ENCODE assay signal across 8 cellular contexts in the genomic region with DNA sequence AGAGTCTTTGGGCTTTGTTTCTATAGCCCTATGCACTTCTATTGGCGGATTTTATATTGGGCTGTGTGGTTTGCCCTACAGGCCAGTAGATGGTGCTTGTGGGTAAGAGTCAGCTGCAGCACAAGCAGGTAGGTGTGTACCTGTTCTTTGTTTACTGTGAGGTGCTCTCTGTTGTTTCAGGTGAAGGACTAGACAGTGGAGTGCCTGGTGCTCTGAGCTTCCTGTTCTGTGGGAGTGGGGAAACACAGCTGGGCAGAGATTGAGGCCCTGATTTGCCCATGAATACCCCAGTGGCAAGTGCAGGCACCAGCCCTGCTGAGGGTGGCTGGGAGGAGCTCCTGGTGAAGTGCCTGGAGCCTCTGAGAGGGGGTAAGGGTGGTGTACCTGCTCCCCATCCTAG. TPM values are rescaled to one million over a fixed set of nuclear protein-coding genes. Genes with fewer than 3 reads are reported as not detected.
DNase-seq lines count a peak whose midpoint lies in the region; ATAC-seq, FAIRE-seq and TF ChIP-seq lines count a peak whose summit lies in the region.

No MANE protein-coding gene starts in this region.

- in situ Hi-C loops in mammary epithelial cell (cut with MboI; ENCODE audit: low sequenced_read_pairs in 2 of 2), result no loop called here

- peaks cover 0 to 7% (median 0%) of the 10 kb centered on the region in 5 donors for H3K36me3 Mint-ChIP-seq in naive thymus-derived CD4-positive, alpha-beta T cell

- peak; percentile 61 to 64 for TF ChIP-seq RAD21 in A549 (conservative IDR thresholded peaks at IDR 0.05 in 1 of 2, IDR thresholded peaks at IDR 0.05 in 1 of 2)

- H3K4me2 ChIP-seq in A549 (no peak overlapping the region), mammary epithelial cell (ENCODE audit: insufficient read depth, low read depth, low read length) (no peak overlapping the region)

- no peak for FAIRE-seq in A549 (lab: Jason Lieb, UNC)
- FAIRE-seq in H54 (lab: Jason Lieb, UNC), result no peak

- TF ChIP-seq EP300 in A549 (IDR thresholded peaks at IDR 0.05) (no peak), sigmoid colon (IDR thresholded peaks at IDR 0.05) (no peak)

- H3K4me3 ChIP-seq in A549 (no peak overlapping the region), mammary epithelial cell (replicated peaks in 1 of 3; ENCODE audit: insufficient read depth in 1 of 3, low read depth in 2 of 3, low read length in 3 of 3) (no peak overlapping the region), sigmoid colon (no peak overlapping the region)
- no peak overlapping the region for H3K4me3 ChIP-seq in naive thymus-derived CD4-positive, alpha-beta T cell (ENCODE audit: low read length)

- peaks cover 21 to 42% (median 34%) of the 10 kb centered on the region in 5 donors for H3K27me3 Mint-ChIP-seq in naive thymus-derived CD4-positive, alpha-beta T cell

- POLR2A ChIA-PET in A549 (lab: Yijun Ruan, JAX), result no interaction called here
- POLR2A ChIA-PET in naive thymus-derived CD4-positive, alpha-beta T cell (lab: Charles Lee), result no interaction called here

- H2AFZ ChIP-seq in mammary epithelial cell (ENCODE audit: low read depth, low read length), result no peak overlapping the region

- TF ChIP-seq POLR2A in A549 (IDR thresholded peaks at IDR 0.05; ENCODE audit: low read length) (no peak), H54 (IDR thresholded peaks at IDR 0.05; ENCODE audit: low read depth, low read length) (no peak), sigmoid colon (IDR thresholded peaks at IDR 0.05) (no peak)

- no peaks in the 10 kb centered on the region for H3K9me3 ChIP-seq in A549
- H3K9me3 ChIP-seq in mammary epithelial cell (replicated peaks; ENCODE audit: insufficient read depth, low read length), result no peaks in the 10 kb centered on the region
- H3K9me3 ChIP-seq in naive thymus-derived CD4-positive, alpha-beta T cell (ENCODE audit: control insufficient read depth in 2 of 3, low read length in 3 of 3), result no peaks in the 10 kb centered on the region
- no peaks in the 10 kb centered on the region for H3K9me3 ChIP-seq in sigmoid colon

- peak; percentile 51 for TF ChIP-seq CTCF in A549 (IDR thresholded peaks at IDR 0.05)
- peak; percentile 70 for TF ChIP-seq CTCF in LNCAP (IDR thresholded peaks at IDR 0.05)
- TF ChIP-seq CTCF in mammary epithelial cell (conservative IDR thresholded peaks at IDR 0.05 in 1 of 2, IDR thresholded peaks at IDR 0.05 in 1 of 2; ENCODE audit: extremely low read depth in 1 of 2, insufficient read depth in 1 of 2, low read depth in 1 of 2, low read length in 2 of 2), result peak; percentile 67 to 81
- TF ChIP-seq CTCF in sigmoid colon (IDR thresholded peaks at IDR 0.05), result no peak

- DNase-seq in A549 (ENCODE audit: low read depth in 1 of 2, low spot score in 1 of 2) (peak; percentile 25 to 41), mammary epithelial cell (peak; percentile 53), posterior cingulate gyrus (no peak), H54 (ENCODE audit: insufficient read length, low spot score) (no peak), sigmoid colon (no peak)
- DNase-seq in naive thymus-derived CD4-positive, alpha-beta T cell, result no peak

- H3K9me3 Mint-ChIP-seq in naive thymus-derived CD4-positive, alpha-beta T cell, result peaks cover 0 to 12% (median 7%) of the 10 kb centered on the region in 11 donors

- no peak overlapping the region for H3K27ac Mint-ChIP-seq in naive thymus-derived CD4-positive, alpha-beta T cell

- CTCF ChIA-PET in A549 (lab: Yijun Ruan, JAX), result interaction anchor here (0.6 to 2.5 kb wide), 11 partner anchors 8 to 258 kb away, joined by 3 to 13 read pairs (median 3); no protein-coding TSS in a partner anchor
- CTCF ChIA-PET in mammary epithelial cell (lab: Charles Lee; ENCODE audit: low non-redundant PET), result interaction anchor here (0.6 to 0.8 kb wide), 3 partner anchors 14 to 256 kb away, joined by 3 read pairs; no protein-coding TSS in a partner anchor
- CTCF ChIA-PET in naive thymus-derived CD4-positive, alpha-beta T cell (lab: Charles Lee), result no interaction called here

- no peaks in the 10 kb centered on the region for H3K79me2 ChIP-seq in mammary epithelial cell (ENCODE audit: insufficient read depth, low read length)

- no peak overlapping the region for H3K27ac ChIP-seq in A549
- no peak overlapping the region for H3K27ac ChIP-seq in mammary epithelial cell (ENCODE audit: insufficient read depth, low read depth, low read length)
- H3K27ac ChIP-seq in naive thymus-derived CD4-positive, alpha-beta T cell (ENCODE audit: low read depth, low read length), result no peak overlapping the region
- no peak overlapping the region for H3K27ac ChIP-seq in sigmoid colon

- peaks cover 2% of the 10 kb centered on the region for H3K27me3 ChIP-seq in mammary epithelial cell (ENCODE audit: insufficient read depth, low read length)
- no peaks in the 10 kb centered on the region for H3K27me3 ChIP-seq in naive thymus-derived CD4-positive, alpha-beta T cell (ENCODE audit: control insufficient read depth in 2 of 2, insufficient read depth in 2 of 2, low read length in 2 of 2)
- no peaks in the 10 kb centered on the region for H3K27me3 ChIP-seq in sigmoid colon

- WGBS in A549 (ENCODE audit: missing lambda C conversion rate), result 10% methylated on average over 1 of the region's 1 CpG
- WGBS in mammary epithelial cell (ENCODE audit: low coverage, missing lambda C conversion rate), result 50% methylated on average over 1 of the region's 1 CpG
- WGBS in sigmoid colon, 2 donors, result 36 to 39% methylated on average over 1 of the region's 1 CpG

- H3K4me1 ChIP-seq in A549 (no peaks in the 10 kb centered on the region), mammary epithelial cell (ENCODE audit: insufficient read depth, low read length) (no peaks in the 10 kb centered on the region), sigmoid colon (no peaks in the 10 kb centered on the region)
- no peaks in the 10 kb centered on the region for H3K4me1 ChIP-seq in naive thymus-derived CD4-positive, alpha-beta T cell (ENCODE audit: control insufficient read depth in 2 of 2, insufficient read depth in 2 of 2, low read length in 2 of 2)

- peaks cover 0 to 12% (median 5%) of the 10 kb centered on the region in 7 donors for H3K4me1 Mint-ChIP-seq in naive thymus-derived CD4-positive, alpha-beta T cell

- ATAC-seq in A549 (peak; percentile 95 to 97), GM19043 (IDR thresholded peaks at IDR 0.05; ENCODE audit: low read depth, unreplicated experiment) (peak; percentile 87)
- ATAC-seq in naive thymus-derived CD4-positive, alpha-beta T cell, result peak; percentile 32

- no peak overlapping the region for H3K4me3 Mint-ChIP-seq in naive thymus-derived CD4-positive, alpha-beta T cell

- dilution Hi-C loops in mammary epithelial cell (cut with HindIII; ENCODE audit: low sequenced_read_pairs), result no loop called here

- H4K20me1 ChIP-seq in mammary epithelial cell (ENCODE audit: insufficient read depth, low read length), result no peaks in the 10 kb centered on the region

- no TSS peak for BruUV-seq in mammary epithelial cell (replicated peaks; lab: Mats Ljungman, UMichigan)

- no peaks in the 10 kb centered on the region for H3K36me3 ChIP-seq in mammary epithelial cell (ENCODE audit: insufficient read depth, low read length)
- H3K36me3 ChIP-seq in naive thymus-derived CD4-positive, alpha-beta T cell (ENCODE audit: control insufficient read depth in 2 of 3, insufficient read depth in 3 of 3, low read length in 3 of 3), result no peaks in the 10 kb centered on the region
- no peaks in the 10 kb centered on the region for H3K36me3 ChIP-seq in sigmoid colon

- intact Hi-C loops in mammary epithelial cell (cut with micrococcal nuclease), result loop anchor here (1.0 to 2.0 kb wide), 3 partner anchors 40 to 289 kb away; no protein-coding TSS in a partner anchor
- intact Hi-C loops in naive thymus-derived CD4-positive, alpha-beta T cell (cut with micrococcal nuclease), result loop anchor here in 1 of 2 donors (10.0 kb wide), 1 partner anchor 260 kb away; no protein-coding TSS in a partner anchor
- intact Hi-C loops in posterior cingulate gyrus (cut with DNase I), result no loop called here
- intact Hi-C loops in sigmoid colon (cut with DNase I), result no loop called here

- no peak overlapping the region for H3K9ac ChIP-seq in mammary epithelial cell (ENCODE audit: insufficient read depth, low read length)

TF ChIP-seq in A549, 52 proteins besides CTCF, POLR2A, EP300 and RAD21:
- TF ChIP-seq SMC3 (IDR thresholded peaks at IDR 0.05), result peak; percentile 63
- no peak for TF ChIP-seq TP53 (CRISPR knock-in tag; IDR thresholded peaks at IDR 0.05)
- TF ChIP-seq TFCP2L1 (CRISPR knock-in tag; IDR thresholded peaks at IDR 0.05), result no peak

RNA-seq across cellular contexts. Expression of gene UCP1, which starts 26.3 kb away (rescaled TPM):
- polyA plus RNA-seq in A549 (2011; rRNA removed) (0.13 TPM in 1 of 2 replicates, not detected in the other), A549 (2017; fragmentation: RNase III; extraction: RNeasy Plus Mini Kit Qiagen cat#74134 plus additional on column Dnase treatment) (not detected in 3 replicates), mammary epithelial cell (not detected), sigmoid colon (not detected)
- 0.03 TPM in 1 of 2 replicates, not detected in the other for polyA plus RNA-seq in A549 (2012; cell fraction: cytosol; rRNA removed)
- 0.07 TPM in 1 of 2 replicates, not detected in the other for polyA plus RNA-seq in A549 (2012; cell fraction: nucleus; rRNA removed)
- not detected in 2 replicates for polyA minus RNA-seq in A549 (2011; rRNA and poly(A)+ RNA removed)
- total RNA-seq in mammary epithelial cell (not detected), sigmoid colon (not detected)
- not detected for polyA minus RNA-seq in mammary epithelial cell
- total RNA-seq in naive thymus-derived CD4-positive, alpha-beta T cell, result not detected
- not detected for polyA plus RNA-seq in naive thymus-derived CD4-positive, alpha-beta T cell

Comparison
In these comparisons a context has a peak if more than half of its experiments do, and no peak if none do; other contexts are left out.
1. ATAC-seq: peak in every context shown above with its lines; median percentile 96 in A549; 87 in GM19043; 32 in naive thymus-derived CD4-positive, alpha-beta T cell.
2. DNase-seq: peak in A549 (2 of 2) and mammary epithelial cell (single experiment); none in naive thymus-derived CD4-positive, alpha-beta T cell (0 of 9), posterior cingulate gyrus (0 of 10), H54 (single experiment) and sigmoid colon (single experiment).
3. CTCF ChIP-seq: peak in A549 (single experiment), LNCAP (single experiment) and mammary epithelial cell (2 of 2); none in sigmoid colon (0 of 4).